8 cellular contexts compared by ENCODE assay signal in genomic region chr1:32013386-32014198, GRCh38. TPM values are rescaled to one million over a fixed set of nuclear protein-coding genes. Genes with fewer than 3 reads are reported as not detected.
A peak's percentile ranks its signal among the peaks of the same experiment; 100 is the strongest.
DNase-seq lines count a peak whose midpoint lies in the region; ATAC-seq, FAIRE-seq and TF ChIP-seq lines count a peak whose summit lies in the region.

KHDRBS1 (plus strand) TSS chr1:32013868; CDS start chr1:32013996, 128 bp downstream.

- no peak for TF ChIP-seq CTCF in 22Rv1 (IDR thresholded peaks at IDR 0.05)
- TF ChIP-seq CTCF in body of pancreas (IDR thresholded peaks at IDR 0.05) = no peak

- peak; percentile 74 for ATAC-seq in GM18520 (IDR thresholded peaks at IDR 0.05; ENCODE audit: unreplicated experiment)
- ATAC-seq in HG03064 (IDR thresholded peaks at IDR 0.05; ENCODE audit: low read depth, unreplicated experiment) = peak; percentile 70
- peak; percentile 97 for ATAC-seq in body of pancreas
- ATAC-seq in sciatic nerve = peak; percentile 98

- peak; percentile 17 for FAIRE-seq in TTC549 (lab: Jason Lieb, UNC)

- peak within 1 kb of the TSS; percentile 97 for H3K27ac ChIP-seq in 22Rv1
- H3K27ac ChIP-seq in body of pancreas = peak within 1 kb of the TSS; percentile 93 to 98 (median 96)

- WGBS in body of pancreas, 2 donors = 0 to 1% methylated on average over 54 to 95 of the region's 101 CpGs

- H3K36me3 ChIP-seq in body of pancreas (replicated peaks in 1 of 2; ENCODE audit: insufficient read depth in 1 of 2, low read depth in 2 of 2) = no peaks in the 10 kb centered on the region

- DNase-seq in NCI-H2107 treated with DMSO at 0.1 percent for 48 hours (lab: John Stamatoyannopoulos, UW; ENCODE audit: unreplicated experiment) (peak; percentile 98), body of pancreas (peak; percentile 99), iPS DF 19.7 (ENCODE audit: low read depth, low spot score) (peak; percentile 84), sciatic nerve (ENCODE audit: low spot score) (peak; percentile 99)

- H3K4me3 ChIP-seq in body of pancreas = peak within 1 kb of the TSS; percentile 62 to 75

- TF ChIP-seq POLR2A in body of pancreas (IDR thresholded peaks at IDR 0.05) = peak; percentile 86 to 94 (median 90)

- no peaks in the 10 kb centered on the region for H3K27me3 ChIP-seq in body of pancreas

- intact Hi-C loops in body of pancreas (cut with DNase I) (no loop called here), sciatic nerve (cut with DNase I) (no loop called here)

- peaks cover 27% of the 10 kb centered on the region for H3K4me1 ChIP-seq in body of pancreas

- no peaks in the 10 kb centered on the region for H3K9me3 ChIP-seq in body of pancreas

RNA-seq across cellular contexts. Expression of gene KHDRBS1, which starts in this region (rescaled TPM):
- total RNA-seq in body of pancreas (10 to 100 TPM; 36.6 to 37.1 TPM), sciatic nerve (93.9 TPM)

Comparison
In these comparisons a context has a peak if more than half of its experiments do, and no peak if none do; other contexts are left out.
1. Peak in every context shown above with its lines: DNase-seq, ATAC-seq, H3K4me3 ChIP-seq and H3K27ac ChIP-seq.